ENCODE assay signal across 1 cellular context in genomic region chr5:6785161-6785860, GRCh38.
A peak's percentile ranks its signal among the peaks of the same experiment; 100 is the strongest.
TF ChIP-seq lines count a peak whose summit lies in the region.

No MANE protein-coding gene starts in this region.

TF ChIP-seq in K562, 482 proteins besides CTCF, POLR2A, EP300 and RAD21 (continued from another document):
- peak; percentile 66; the same call in 1 of the 2 replicates for TF ChIP-seq ZBTB26 (CRISPR knock-in tag; IDR thresholded peaks at IDR 0.05)
- no peak for TF ChIP-seq FOXK1 (CRISPR knock-in tag; IDR thresholded peaks at IDR 0.05; ENCODE audit: borderline replicate concordance)
- TF ChIP-seq ASH1L (IDR thresholded peaks at IDR 0.05; ENCODE audit: borderline replicate concordance, low read depth, partially characterized antibody): no peak
- no peak for TF ChIP-seq ZNF24 (IDR thresholded peaks at IDR 0.05)
- TF ChIP-seq ELF4 (CRISPR knock-in tag; IDR thresholded peaks at IDR 0.05): 0 out of 2 replicates have a peak, but pooled peaks have one; percentile 49
- 0 out of 2 replicates have a peak, but pooled peaks have one; percentile 54 for TF ChIP-seq THRB (CRISPR knock-in tag; conservative IDR thresholded peaks at IDR 0.05)
- TF ChIP-seq, protein P1, sequence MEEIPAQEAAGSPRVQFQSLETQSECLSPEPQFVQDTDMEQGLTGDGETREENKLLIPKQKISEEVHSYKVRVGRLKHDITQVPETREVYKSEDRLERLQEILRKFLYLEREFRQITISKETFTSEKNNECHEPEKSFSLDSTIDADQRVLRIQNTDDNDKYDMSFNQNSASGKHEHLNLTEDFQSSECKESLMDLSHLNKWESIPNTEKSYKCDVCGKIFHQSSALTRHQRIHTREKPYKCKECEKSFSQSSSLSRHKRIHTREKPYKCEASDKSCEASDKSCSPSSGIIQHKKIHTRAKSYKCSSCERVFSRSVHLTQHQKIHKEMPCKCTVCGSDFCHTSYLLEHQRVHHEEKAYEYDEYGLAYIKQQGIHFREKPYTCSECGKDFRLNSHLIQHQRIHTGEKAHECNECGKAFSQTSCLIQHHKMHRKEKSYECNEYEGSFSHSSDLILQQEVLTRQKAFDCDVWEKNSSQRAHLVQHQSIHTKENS (CRISPR knock-in tag; IDR thresholded peaks at IDR 0.05): no peak
- no peak for TF ChIP-seq NFRKB (IDR thresholded peaks at IDR 0.05; ENCODE audit: low read depth)
- no peak for TF ChIP-seq MEF2A (IDR thresholded peaks at IDR 0.05; ENCODE audit: control insufficient read depth, low read depth, low read length)
- no peak for TF ChIP-seq ID3 (CRISPR knock-in tag; IDR thresholded peaks at IDR 0.05)
- no peak for TF ChIP-seq ID3 (tag; IDR thresholded peaks at IDR 0.05)
- TF ChIP-seq, protein P2, sequence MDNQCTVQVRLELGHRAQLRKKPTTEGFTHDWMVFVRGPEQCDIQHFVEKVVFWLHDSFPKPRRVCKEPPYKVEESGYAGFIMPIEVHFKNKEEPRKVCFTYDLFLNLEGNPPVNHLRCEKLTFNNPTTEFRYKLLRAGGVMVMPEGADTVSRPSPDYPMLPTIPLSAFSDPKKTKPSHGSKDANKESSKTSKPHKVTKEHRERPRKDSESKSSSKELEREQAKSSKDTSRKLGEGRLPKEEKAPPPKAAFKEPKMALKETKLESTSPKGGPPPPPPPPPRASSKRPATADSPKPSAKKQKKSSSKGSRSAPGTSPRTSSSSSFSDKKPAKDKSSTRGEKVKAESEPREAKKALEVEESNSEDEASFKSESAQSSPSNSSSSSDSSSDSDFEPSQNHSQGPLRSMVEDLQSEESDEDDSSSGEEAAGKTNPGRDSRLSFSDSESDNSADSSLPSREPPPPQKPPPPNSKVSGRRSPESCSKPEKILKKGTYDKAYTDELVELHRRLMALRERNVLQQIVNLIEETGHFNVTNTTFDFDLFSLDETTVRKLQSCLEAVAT (IDR thresholded peaks at IDR 0.05): no peak
- no peak for TF ChIP-seq PTRF (tag; IDR thresholded peaks at IDR 0.05)
- TF ChIP-seq ZBTB7A (IDR thresholded peaks at IDR 0.05; ENCODE audit: borderline replicate concordance, control insufficient read depth, low read depth, low read length): no peak
- TF ChIP-seq HSF4 (CRISPR knock-in tag; IDR thresholded peaks at IDR 0.05; ENCODE audit: borderline replicate concordance): no peak
- TF ChIP-seq ZNF699 (CRISPR knock-in tag; IDR thresholded peaks at IDR 0.05; ENCODE audit: insufficient replicate concordance): no peak
- TF ChIP-seq ZNF274 (IDR thresholded peaks at IDR 0.05; ENCODE audit: borderline replicate concordance, low read depth, low read length): no peak
TF ChIP-seq in K562: peak in this region for 3.
